Comparison of ENCODE assay signal across 11 cellular contexts in genomic region chr21:33238146-33238545, GRCh38. TPM values are rescaled to one million over a fixed set of nuclear protein-coding genes. Genes with fewer than 3 reads are reported as not detected.
DNase-seq lines count a peak whose midpoint lies in the region; ATAC-seq, FAIRE-seq and TF ChIP-seq lines count a peak whose summit lies in the region.
"Had no signal": no experiment of that assay in that cellular context is flagged by ENCODE, and none has a peak within 500 bp of the region (broad histone marks: within the 10 kb centered on the region; RNA-seq: fewer than 3 reads in every experiment).

No MANE protein-coding gene starts in this region.

- peak overlapping the region in 2 of 8 donors; percentile 44 for H3K4me3 Mint-ChIP-seq in naive B cell
- no peak overlapping the region for H3K4me3 Mint-ChIP-seq in nephron progenitor cell

- DNase-seq in M059J (ENCODE audit: low read depth), result peak; percentile 52
- DNase-seq in naive B cell, result no peak
- DNase-seq in HTR-8/SVneo (ENCODE audit: insufficient read length, low spot score), result no peak
- DNase-seq in GM19238 (ENCODE audit: insufficient read length, low spot score), result no peak
- DNase-seq in CD1c-positive myeloid dendritic cell (ENCODE audit: extremely low spot score), result no peak
- DNase-seq in nephron progenitor cell, result no peak
- DNase-seq: activated gamma-delta T cell, nucleus accumbens had no signal

- H3K27ac Mint-ChIP-seq in naive B cell (peak overlapping the region in 5 of 6 donors; percentile 18 to 81 (median 61)), nephron progenitor cell (no peak overlapping the region)

- H3K27me3 Mint-ChIP-seq in naive B cell (no peaks in the 10 kb centered on the region), nephron progenitor cell (ENCODE audit: low read depth, poor library complexity) (peaks cover 2% of the 10 kb centered on the region)

- H3K36me3 Mint-ChIP-seq in naive B cell, result peaks cover 2 to 19% of the 10 kb centered on the region in 2 donors
- H3K36me3 Mint-ChIP-seq in nephron progenitor cell (ENCODE audit: low read depth), result peaks cover 66% of the 10 kb centered on the region

- ATAC-seq in GM18508 (IDR thresholded peaks at IDR 0.05; ENCODE audit: insufficient read depth, unreplicated experiment), result peak; percentile 15
- ATAC-seq in GM21737 (IDR thresholded peaks at IDR 0.05; ENCODE audit: unreplicated experiment), result peak; percentile 20
- no peak for ATAC-seq in naive B cell (ENCODE audit: low read depth in 2 of 2)
- ATAC-seq: Right ventricle myocardium inferior had no signal

- no peak for FAIRE-seq in HTR-8/SVneo (lab: Jason Lieb, UNC)

- no peak for TF ChIP-seq CTCF in nephron progenitor cell (IDR thresholded peaks at IDR 0.05)

- peaks cover 54 to 62% (median 59%) of the 10 kb centered on the region in 3 donors for H3K4me1 Mint-ChIP-seq in naive B cell
- no peaks in the 10 kb centered on the region for H3K4me1 Mint-ChIP-seq in nephron progenitor cell

- H3K9me3 Mint-ChIP-seq in naive B cell, result no peaks in the 10 kb centered on the region
- H3K9me3 Mint-ChIP-seq in nephron progenitor cell, result peaks cover 43% of the 10 kb centered on the region

RNA-seq across cellular contexts. Expression of gene IFNAR2, which starts 8.4 kb away (rescaled TPM):
- total RNA-seq in M059J (2014; rRNA removed; shearing (Covaris generic)), result 9.1 and 17.6 TPM in 2 replicates
- polyA plus RNA-seq in naive B cell (ENCODE audit: low read depth in 6 of 6), result 10 to 100 TPM; 41.4 to 61.7 (median 50.8) TPM

RNA-seq across cellular contexts. Expression of gene IL10RB, which starts 28.0 kb away (rescaled TPM):
- total RNA-seq in M059J (2014; rRNA removed; shearing (Covaris generic)), result 94.3 and 102 TPM in 2 replicates
- polyA plus RNA-seq in naive B cell (ENCODE audit: low read depth in 6 of 6), result 10 to 100 TPM; 56.9 to 83.1 (median 71.0) TPM

Comparison
In these comparisons a context has a peak if more than half of its experiments do, and no peak if none do; other contexts are left out.
1. ATAC-seq: peak in GM18508 (single experiment) and GM21737 (single experiment); none in naive B cell (0 of 2).